1 cellular context compared by ENCODE assay signal in the genomic region with DNA sequence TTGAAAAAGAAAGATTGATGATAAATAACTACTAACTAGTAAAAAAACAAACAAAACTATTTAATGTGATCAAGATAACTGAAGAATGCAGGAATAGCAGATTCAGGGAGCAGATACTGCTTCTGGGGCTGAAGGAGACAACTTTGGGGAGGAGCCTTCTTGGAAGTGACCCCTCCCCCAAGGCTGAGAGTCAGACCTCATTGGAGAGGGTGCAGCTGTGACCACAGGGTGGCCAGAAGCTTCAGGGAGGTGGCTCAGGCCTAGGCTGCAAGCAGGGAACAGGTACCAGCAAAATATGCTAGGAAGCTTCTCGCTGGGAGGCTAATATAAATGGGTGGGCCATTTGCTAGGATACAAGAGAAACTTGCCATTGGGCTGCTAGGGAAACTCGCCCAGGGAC.
A peak's percentile ranks its signal among the peaks of the same experiment; 100 is the strongest.
TF ChIP-seq lines count a peak whose summit lies in the region.

No MANE protein-coding gene starts in this region.

TF ChIP-seq in K562, 482 proteins besides CTCF, POLR2A, EP300 and RAD21 (continues in another document):
- TF ChIP-seq ZNF408 (CRISPR knock-in tag; IDR thresholded peaks at IDR 0.05; ENCODE audit: low read depth): no peak
- no peak for TF ChIP-seq ZNF57 (CRISPR knock-in tag; IDR thresholded peaks at IDR 0.05)
- TF ChIP-seq ZSCAN32 (CRISPR knock-in tag; IDR thresholded peaks at IDR 0.05): no peak
- no peak for TF ChIP-seq CHD1 (IDR thresholded peaks at IDR 0.05; ENCODE audit: low read length)
- TF ChIP-seq, protein P1, sequence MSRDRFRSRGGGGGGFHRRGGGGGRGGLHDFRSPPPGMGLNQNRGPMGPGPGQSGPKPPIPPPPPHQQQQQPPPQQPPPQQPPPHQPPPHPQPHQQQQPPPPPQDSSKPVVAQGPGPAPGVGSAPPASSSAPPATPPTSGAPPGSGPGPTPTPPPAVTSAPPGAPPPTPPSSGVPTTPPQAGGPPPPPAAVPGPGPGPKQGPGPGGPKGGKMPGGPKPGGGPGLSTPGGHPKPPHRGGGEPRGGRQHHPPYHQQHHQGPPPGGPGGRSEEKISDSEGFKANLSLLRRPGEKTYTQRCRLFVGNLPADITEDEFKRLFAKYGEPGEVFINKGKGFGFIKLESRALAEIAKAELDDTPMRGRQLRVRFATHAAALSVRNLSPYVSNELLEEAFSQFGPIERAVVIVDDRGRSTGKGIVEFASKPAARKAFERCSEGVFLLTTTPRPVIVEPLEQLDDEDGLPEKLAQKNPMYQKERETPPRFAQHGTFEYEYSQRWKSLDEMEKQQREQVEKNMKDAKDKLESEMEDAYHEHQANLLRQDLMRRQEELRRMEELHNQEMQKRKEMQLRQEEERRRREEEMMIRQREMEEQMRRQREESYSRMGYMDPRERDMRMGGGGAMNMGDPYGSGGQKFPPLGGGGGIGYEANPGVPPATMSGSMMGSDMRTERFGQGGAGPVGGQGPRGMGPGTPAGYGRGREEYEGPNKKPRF (IDR thresholded peaks at IDR 0.05; ENCODE audit: low read depth, low read length): no peak
- TF ChIP-seq TEAD1 (CRISPR knock-in tag; IDR thresholded peaks at IDR 0.05): no peak
- TF ChIP-seq, protein P2, sequence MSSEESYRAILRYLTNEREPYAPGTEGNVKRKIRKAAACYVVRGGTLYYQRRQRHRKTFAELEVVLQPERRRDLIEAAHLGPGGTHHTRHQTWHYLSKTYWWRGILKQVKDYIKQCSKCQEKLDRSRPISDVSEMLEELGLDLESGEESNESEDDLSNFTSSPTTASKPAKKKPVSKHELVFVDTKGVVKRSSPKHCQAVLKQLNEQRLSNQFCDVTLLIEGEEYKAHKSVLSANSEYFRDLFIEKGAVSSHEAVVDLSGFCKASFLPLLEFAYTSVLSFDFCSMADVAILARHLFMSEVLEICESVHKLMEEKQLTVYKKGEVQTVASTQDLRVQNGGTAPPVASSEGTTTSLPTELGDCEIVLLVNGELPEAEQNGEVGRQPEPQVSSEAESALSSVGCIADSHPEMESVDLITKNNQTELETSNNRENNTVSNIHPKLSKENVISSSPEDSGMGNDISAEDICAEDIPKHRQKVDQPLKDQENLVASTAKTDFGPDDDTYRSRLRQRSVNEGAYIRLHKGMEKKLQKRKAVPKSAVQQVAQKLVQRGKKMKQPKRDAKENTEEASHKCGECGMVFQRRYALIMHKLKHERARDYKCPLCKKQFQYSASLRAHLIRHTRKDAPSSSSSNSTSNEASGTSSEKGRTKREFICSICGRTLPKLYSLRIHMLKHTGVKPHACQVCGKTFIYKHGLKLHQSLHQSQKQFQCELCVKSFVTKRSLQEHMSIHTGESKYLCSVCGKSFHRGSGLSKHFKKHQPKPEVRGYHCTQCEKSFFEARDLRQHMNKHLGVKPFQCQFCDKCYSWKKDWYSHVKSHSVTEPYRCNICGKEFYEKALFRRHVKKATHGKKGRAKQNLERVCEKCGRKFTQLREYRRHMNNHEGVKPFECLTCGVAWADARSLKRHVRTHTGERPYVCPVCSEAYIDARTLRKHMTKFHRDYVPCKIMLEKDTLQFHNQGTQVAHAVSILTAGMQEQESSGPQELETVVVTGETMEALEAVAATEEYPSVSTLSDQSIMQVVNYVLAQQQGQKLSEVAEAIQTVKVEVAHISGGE (CRISPR knock-in tag; IDR thresholded peaks at IDR 0.05): no peak
- TF ChIP-seq ZNF146 (CRISPR knock-in tag; IDR thresholded peaks at IDR 0.05; ENCODE audit: unreplicated experiment): no peak
- TF ChIP-seq, protein P3, sequence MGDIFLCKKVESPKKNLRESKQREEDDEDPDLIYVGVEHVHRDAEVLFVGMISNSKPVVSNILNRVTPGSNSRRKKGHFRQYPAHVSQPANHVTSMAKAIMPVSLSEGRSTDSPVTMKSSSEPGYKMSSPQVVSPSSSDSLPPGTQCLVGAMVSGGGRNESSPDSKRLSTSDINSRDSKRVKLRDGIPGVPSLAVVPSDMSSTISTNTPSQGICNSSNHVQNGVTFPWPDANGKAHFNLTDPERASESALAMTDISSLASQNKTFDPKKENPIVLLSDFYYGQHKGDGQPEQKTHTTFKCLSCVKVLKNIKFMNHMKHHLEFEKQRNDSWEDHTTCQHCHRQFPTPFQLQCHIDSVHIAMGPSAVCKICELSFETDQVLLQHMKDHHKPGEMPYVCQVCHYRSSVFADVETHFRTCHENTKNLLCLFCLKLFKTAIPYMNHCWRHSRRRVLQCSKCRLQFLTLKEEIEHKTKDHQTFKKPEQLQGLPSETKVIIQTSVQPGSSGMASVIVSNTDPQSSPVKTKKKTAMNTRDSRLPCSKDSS (IDR thresholded peaks at IDR 0.05; ENCODE audit: low read depth, partially characterized antibody): no peak
- no peak for TF ChIP-seq FIP1L1 (IDR thresholded peaks at IDR 0.05; ENCODE audit: low read depth, low read length, poor library complexity, severe bottlenecking)
- TF ChIP-seq, protein P4, sequence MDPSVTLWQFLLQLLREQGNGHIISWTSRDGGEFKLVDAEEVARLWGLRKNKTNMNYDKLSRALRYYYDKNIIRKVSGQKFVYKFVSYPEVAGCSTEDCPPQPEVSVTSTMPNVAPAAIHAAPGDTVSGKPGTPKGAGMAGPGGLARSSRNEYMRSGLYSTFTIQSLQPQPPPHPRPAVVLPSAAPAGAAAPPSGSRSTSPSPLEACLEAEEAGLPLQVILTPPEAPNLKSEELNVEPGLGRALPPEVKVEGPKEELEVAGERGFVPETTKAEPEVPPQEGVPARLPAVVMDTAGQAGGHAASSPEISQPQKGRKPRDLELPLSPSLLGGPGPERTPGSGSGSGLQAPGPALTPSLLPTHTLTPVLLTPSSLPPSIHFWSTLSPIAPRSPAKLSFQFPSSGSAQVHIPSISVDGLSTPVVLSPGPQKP (CRISPR knock-in tag; IDR thresholded peaks at IDR 0.05): no peak
- TF ChIP-seq SRSF1 (IDR thresholded peaks at IDR 0.05; ENCODE audit: low read depth, low read length): no peak
- no peak for TF ChIP-seq EHMT2 (IDR thresholded peaks at IDR 0.05)
- no peak for TF ChIP-seq FOXK2 (conservative IDR thresholded peaks at IDR 0.05 in 1 of 2, IDR thresholded peaks at IDR 0.05 in 1 of 2; ENCODE audit: low read depth in 2 of 2)
- no peak for TF ChIP-seq ELF4 (CRISPR knock-in tag; IDR thresholded peaks at IDR 0.05)
- no peak for TF ChIP-seq ZNF175 (CRISPR knock-in tag; IDR thresholded peaks at IDR 0.05; ENCODE audit: low read depth)
- TF ChIP-seq SMARCB1 (IDR thresholded peaks at IDR 0.05; ENCODE audit: insufficient read length, low read depth): no peak
- TF ChIP-seq, protein P5, sequence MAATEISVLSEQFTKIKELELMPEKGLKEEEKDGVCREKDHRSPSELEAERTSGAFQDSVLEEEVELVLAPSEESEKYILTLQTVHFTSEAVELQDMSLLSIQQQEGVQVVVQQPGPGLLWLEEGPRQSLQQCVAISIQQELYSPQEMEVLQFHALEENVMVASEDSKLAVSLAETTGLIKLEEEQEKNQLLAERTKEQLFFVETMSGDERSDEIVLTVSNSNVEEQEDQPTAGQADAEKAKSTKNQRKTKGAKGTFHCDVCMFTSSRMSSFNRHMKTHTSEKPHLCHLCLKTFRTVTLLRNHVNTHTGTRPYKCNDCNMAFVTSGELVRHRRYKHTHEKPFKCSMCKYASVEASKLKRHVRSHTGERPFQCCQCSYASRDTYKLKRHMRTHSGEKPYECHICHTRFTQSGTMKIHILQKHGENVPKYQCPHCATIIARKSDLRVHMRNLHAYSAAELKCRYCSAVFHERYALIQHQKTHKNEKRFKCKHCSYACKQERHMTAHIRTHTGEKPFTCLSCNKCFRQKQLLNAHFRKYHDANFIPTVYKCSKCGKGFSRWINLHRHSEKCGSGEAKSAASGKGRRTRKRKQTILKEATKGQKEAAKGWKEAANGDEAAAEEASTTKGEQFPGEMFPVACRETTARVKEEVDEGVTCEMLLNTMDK (IDR thresholded peaks at IDR 0.05; ENCODE audit: borderline replicate concordance, insufficient read depth, low read depth, low read length, poor library complexity, severe bottlenecking): peak; percentile 31
- no peak for TF ChIP-seq IFI16 (CRISPR knock-in tag; IDR thresholded peaks at IDR 0.05)
- TF ChIP-seq, protein P6, sequence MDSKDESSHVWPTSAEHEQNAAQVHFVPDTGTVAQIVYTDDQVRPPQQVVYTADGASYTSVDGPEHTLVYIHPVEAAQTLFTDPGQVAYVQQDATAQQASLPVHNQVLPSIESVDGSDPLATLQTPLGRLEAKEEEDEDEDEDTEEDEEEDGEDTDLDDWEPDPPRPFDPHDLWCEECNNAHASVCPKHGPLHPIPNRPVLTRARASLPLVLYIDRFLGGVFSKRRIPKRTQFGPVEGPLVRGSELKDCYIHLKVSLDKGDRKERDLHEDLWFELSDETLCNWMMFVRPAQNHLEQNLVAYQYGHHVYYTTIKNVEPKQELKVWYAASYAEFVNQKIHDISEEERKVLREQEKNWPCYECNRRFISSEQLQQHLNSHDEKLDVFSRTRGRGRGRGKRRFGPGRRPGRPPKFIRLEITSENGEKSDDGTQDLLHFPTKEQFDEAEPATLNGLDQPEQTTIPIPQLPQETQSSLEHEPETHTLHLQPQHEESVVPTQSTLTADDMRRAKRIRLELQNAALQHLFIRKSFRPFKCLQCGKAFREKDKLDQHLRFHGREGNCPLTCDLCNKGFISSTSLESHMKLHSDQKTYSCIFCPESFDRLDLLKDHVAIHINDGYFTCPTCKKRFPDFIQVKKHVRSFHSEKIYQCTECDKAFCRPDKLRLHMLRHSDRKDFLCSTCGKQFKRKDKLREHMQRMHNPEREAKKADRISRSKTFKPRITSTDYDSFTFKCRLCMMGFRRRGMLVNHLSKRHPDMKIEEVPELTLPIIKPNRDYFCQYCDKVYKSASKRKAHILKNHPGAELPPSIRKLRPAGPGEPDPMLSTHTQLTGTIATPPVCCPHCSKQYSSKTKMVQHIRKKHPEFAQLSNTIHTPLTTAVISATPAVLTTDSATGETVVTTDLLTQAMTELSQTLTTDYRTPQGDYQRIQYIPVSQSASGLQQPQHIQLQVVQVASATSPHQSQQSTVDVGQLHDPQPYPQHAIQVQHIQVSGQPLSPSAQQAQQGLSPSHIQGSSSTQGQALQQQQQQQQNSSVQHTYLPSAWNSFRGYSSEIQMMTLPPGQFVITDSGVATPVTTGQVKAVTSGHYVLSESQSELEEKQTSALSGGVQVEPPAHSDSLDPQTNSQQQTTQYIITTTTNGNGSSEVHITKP (IDR thresholded peaks at IDR 0.05; ENCODE audit: partially characterized antibody): no peak
- TF ChIP-seq FOXP1 (CRISPR knock-in tag; IDR thresholded peaks at IDR 0.05): no peak
- TF ChIP-seq, protein P7, sequence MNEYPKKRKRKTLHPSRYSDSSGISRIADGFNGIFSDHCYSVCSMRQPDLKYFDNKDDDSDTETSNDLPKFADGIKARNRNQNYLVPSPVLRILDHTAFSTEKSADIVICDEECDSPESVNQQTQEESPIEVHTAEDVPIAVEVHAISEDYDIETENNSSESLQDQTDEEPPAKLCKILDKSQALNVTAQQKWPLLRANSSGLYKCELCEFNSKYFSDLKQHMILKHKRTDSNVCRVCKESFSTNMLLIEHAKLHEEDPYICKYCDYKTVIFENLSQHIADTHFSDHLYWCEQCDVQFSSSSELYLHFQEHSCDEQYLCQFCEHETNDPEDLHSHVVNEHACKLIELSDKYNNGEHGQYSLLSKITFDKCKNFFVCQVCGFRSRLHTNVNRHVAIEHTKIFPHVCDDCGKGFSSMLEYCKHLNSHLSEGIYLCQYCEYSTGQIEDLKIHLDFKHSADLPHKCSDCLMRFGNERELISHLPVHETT (CRISPR knock-in tag; conservative IDR thresholded peaks at IDR 0.05 in 1 of 2, IDR thresholded peaks at IDR 0.05 in 1 of 2): no peak
- TF ChIP-seq JUND (IDR thresholded peaks at IDR 0.05; ENCODE audit: borderline replicate concordance, low read depth, low read length): no peak
- no peak for TF ChIP-seq JUND (tag; IDR thresholded peaks at IDR 0.05; ENCODE audit: borderline replicate concordance, low read depth, low read length)
- TF ChIP-seq THRAP3 (IDR thresholded peaks at IDR 0.05; ENCODE audit: borderline replicate concordance): no peak
- TF ChIP-seq, protein P8, sequence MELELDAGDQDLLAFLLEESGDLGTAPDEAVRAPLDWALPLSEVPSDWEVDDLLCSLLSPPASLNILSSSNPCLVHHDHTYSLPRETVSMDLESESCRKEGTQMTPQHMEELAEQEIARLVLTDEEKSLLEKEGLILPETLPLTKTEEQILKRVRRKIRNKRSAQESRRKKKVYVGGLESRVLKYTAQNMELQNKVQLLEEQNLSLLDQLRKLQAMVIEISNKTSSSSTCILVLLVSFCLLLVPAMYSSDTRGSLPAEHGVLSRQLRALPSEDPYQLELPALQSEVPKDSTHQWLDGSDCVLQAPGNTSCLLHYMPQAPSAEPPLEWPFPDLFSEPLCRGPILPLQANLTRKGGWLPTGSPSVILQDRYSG (tag; conservative IDR thresholded peaks at IDR 0.05; ENCODE audit: low read depth): no peak
- TF ChIP-seq HLTF (IDR thresholded peaks at IDR 0.05): no peak
- no peak for TF ChIP-seq SMARCA4 (IDR thresholded peaks at IDR 0.05)
- 0 out of 2 replicates have a peak, but pooled peaks have one; percentile 32 for TF ChIP-seq PML (IDR thresholded peaks at IDR 0.05; ENCODE audit: low read length)
- TF ChIP-seq L3MBTL2 (IDR thresholded peaks at IDR 0.05): no peak
- TF ChIP-seq, protein P9, sequence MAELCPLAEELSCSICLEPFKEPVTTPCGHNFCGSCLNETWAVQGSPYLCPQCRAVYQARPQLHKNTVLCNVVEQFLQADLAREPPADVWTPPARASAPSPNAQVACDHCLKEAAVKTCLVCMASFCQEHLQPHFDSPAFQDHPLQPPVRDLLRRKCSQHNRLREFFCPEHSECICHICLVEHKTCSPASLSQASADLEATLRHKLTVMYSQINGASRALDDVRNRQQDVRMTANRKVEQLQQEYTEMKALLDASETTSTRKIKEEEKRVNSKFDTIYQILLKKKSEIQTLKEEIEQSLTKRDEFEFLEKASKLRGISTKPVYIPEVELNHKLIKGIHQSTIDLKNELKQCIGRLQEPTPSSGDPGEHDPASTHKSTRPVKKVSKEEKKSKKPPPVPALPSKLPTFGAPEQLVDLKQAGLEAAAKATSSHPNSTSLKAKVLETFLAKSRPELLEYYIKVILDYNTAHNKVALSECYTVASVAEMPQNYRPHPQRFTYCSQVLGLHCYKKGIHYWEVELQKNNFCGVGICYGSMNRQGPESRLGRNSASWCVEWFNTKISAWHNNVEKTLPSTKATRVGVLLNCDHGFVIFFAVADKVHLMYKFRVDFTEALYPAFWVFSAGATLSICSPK (IDR thresholded peaks at IDR 0.05; ENCODE audit: borderline replicate concordance): no peak
- TF ChIP-seq TFAM (CRISPR knock-in tag; conservative IDR thresholded peaks at IDR 0.05): no peak
- TF ChIP-seq POU5F1 (IDR thresholded peaks at IDR 0.05; ENCODE audit: borderline replicate concordance, low read depth, low read length, partially characterized antibody): no peak
- no peak for TF ChIP-seq ZNF121 (CRISPR knock-in tag; conservative IDR thresholded peaks at IDR 0.05)
- TF ChIP-seq ARNT (IDR thresholded peaks at IDR 0.05): no peak
- TF ChIP-seq POLR2AphosphoS5 (IDR thresholded peaks at IDR 0.05; ENCODE audit: control insufficient read depth, insufficient read depth, low read depth, low read length): peak; percentile 29; the same call in 1 of the 2 replicates
